In the genomic region with DNA sequence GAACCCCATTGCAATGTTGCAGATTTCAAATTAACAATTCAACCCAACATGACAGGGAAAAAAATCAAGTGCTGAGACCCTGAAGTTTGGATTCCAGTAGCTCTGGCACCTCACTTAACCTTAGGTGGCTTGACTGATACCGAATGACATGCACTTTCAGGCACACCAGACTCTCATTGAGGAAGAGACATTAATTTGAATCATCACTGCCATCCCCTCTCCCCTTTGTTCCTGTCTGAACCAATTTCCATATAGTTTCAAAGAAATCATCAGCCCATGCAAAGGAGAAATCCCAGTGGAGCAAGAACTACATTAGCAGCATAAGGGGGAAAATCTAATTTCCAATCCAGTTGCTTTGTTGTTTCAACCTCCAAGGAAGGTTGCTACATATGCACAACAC, we compare ENCODE assay signal across 21 cellular contexts. TPM values are rescaled to one million over a fixed set of nuclear protein-coding genes. Genes with fewer than 3 reads are reported as not detected.
DNase-seq lines count a peak whose midpoint lies in the region; ATAC-seq and TF ChIP-seq lines count a peak whose summit lies in the region.
"Had no signal": no experiment of that assay in that cellular context is flagged by ENCODE, and none has a peak within 500 bp of the region (broad histone marks: within the 10 kb centered on the region; RNA-seq: fewer than 3 reads in every experiment).

No MANE protein-coding gene starts in this region.

- H3K79me2 ChIP-seq in ACC112 (ENCODE audit: control insufficient read depth, insufficient read depth, low read length, unreplicated experiment) (peaks cover 96% of the 10 kb centered on the region), neural progenitor cell (ENCODE audit: low read depth) (peaks cover 9% of the 10 kb centered on the region)

- H3K27ac ChIP-seq in ACC112 (ENCODE audit: low read depth, low read length) (peak overlapping the region; percentile 89), neural progenitor cell (no peak overlapping the region)
- no peak overlapping the region for H3K27ac ChIP-seq in CD4-positive, alpha-beta T cell (ENCODE audit: low read depth, low read length)

- H3K4me3 ChIP-seq in ACC112 (ENCODE audit: low read depth, low read length): no peak overlapping the region
- H3K4me3 ChIP-seq in neural progenitor cell: no peak overlapping the region
- H3K4me3 ChIP-seq: K562, lower lobe of right lung had no signal

- TF ChIP-seq CTCF in CD4-positive, alpha-beta T cell (IDR thresholded peaks at IDR 0.05): no peak
- no peak for TF ChIP-seq CTCF in chondrocyte (IDR thresholded peaks at IDR 0.05)
- no peak for TF ChIP-seq CTCF in neural progenitor cell (IDR thresholded peaks at IDR 0.05)
- no peak for TF ChIP-seq CTCF in GM10248 (IDR thresholded peaks at IDR 0.05; ENCODE audit: control extremely low read depth, extremely low read depth, low read depth, missing control alignments)

- no peaks in the 10 kb centered on the region for H4K20me1 ChIP-seq in neural progenitor cell (ENCODE audit: low read depth)

- ATAC-seq in CD4-positive, alpha-beta T cell (ENCODE audit: poor library complexity): no peak
- ATAC-seq: HCT116, K562, lower lobe of right lung, sciatic nerve had no signal

- no peaks in the 10 kb centered on the region for H3K9me3 Mint-ChIP-seq in CD4-positive, alpha-beta T cell
- H3K9me3 Mint-ChIP-seq in chondrocyte (ENCODE audit: low read depth): no peaks in the 10 kb centered on the region
- H3K9me3 Mint-ChIP-seq in neural progenitor cell: peaks cover 3% of the 10 kb centered on the region
- H3K9me3 Mint-ChIP-seq: activated CD4-positive, alpha-beta memory T cell treated with anti-CD3 and anti-CD28 coated beads, Interleukin-2, amount 10 ng/mL, durations not matched to agents 7 days and 5 days had no signal

- no peak overlapping the region for H2AFZ ChIP-seq in ACC112 (ENCODE audit: low read length, unreplicated experiment)
- no peak overlapping the region for H2AFZ ChIP-seq in neural progenitor cell (replicated peaks)

- peak overlapping the region; percentile 19 for H3K27ac Mint-ChIP-seq in CD4-positive, alpha-beta T cell
- H3K27ac Mint-ChIP-seq in chondrocyte (ENCODE audit: unreplicated experiment): peak overlapping the region; percentile 43
- H3K27ac Mint-ChIP-seq in neural progenitor cell: peak overlapping the region; percentile 50
- H3K27ac Mint-ChIP-seq: activated CD4-positive, alpha-beta memory T cell treated with anti-CD3 and anti-CD28 coated beads, Interleukin-2, amount 10 ng/mL, durations not matched to agents 7 days and 5 days had no signal

- H3K4me1 ChIP-seq in ACC112 (ENCODE audit: control insufficient read depth, insufficient read depth, low read length, unreplicated experiment) (peaks cover 90% of the 10 kb centered on the region), neural progenitor cell (peaks cover 45% of the 10 kb centered on the region)

- no peak overlapping the region for H3K9ac ChIP-seq in neural progenitor cell

- POLR2A ChIA-PET in CD4-positive, alpha-beta T cell (lab: Charles Lee): interaction anchor here (8.0 kb wide), 1 partner anchor 28 kb away, joined by 463 read pairs; a partner anchor contains a TSS
- POLR2A ChIA-PET in GM10248 (lab: Yijun Ruan, JAX): no interaction called here

- H3F3A ChIP-seq in neural progenitor cell (ENCODE audit: low read depth): peaks cover 13% of the 10 kb centered on the region

- H3K4me1 Mint-ChIP-seq in CD4-positive, alpha-beta T cell (ENCODE audit: low read depth): peaks cover 70% of the 10 kb centered on the region
- peaks cover 94% of the 10 kb centered on the region for H3K4me1 Mint-ChIP-seq in chondrocyte (ENCODE audit: low read depth)
- peaks cover 71% of the 10 kb centered on the region for H3K4me1 Mint-ChIP-seq in neural progenitor cell

- no peak overlapping the region for H3K4me2 ChIP-seq in neural progenitor cell

- H3K27me3 Mint-ChIP-seq in CD4-positive, alpha-beta T cell: no peaks in the 10 kb centered on the region
- H3K27me3 Mint-ChIP-seq in chondrocyte (ENCODE audit: low read depth) (no peaks in the 10 kb centered on the region), neural progenitor cell (ENCODE audit: insufficient read depth, low read depth) (peaks cover 5% of the 10 kb centered on the region)
- H3K27me3 Mint-ChIP-seq: activated CD4-positive, alpha-beta memory T cell treated with anti-CD3 and anti-CD28 coated beads, Interleukin-2, amount 10 ng/mL, durations not matched to agents 7 days and 5 days had no signal

- DNase-seq in CD4-positive, alpha-beta T cell: no peak
- DNase-seq in chondrocyte (ENCODE audit: low spot score) (no peak), neural progenitor cell (ENCODE audit: low spot score) (no peak), Kasumi-1 (lab: John Stamatoyannopoulos, UW) (no peak), GM10248 (ENCODE audit: extremely low spot score) (no peak), DMS53 treated with DMSO at 0.1 percent for 48 hours (lab: John Stamatoyannopoulos, UW; ENCODE audit: unreplicated experiment) (no peak), RPMI8226 (no peak)
- DNase-seq: activated CD4-positive, alpha-beta memory T cell treated with anti-CD3 and anti-CD28 coated beads, Interleukin-2, amount 10 ng/mL, durations not matched to agents 7 days and 5 days; activated CD4-positive, CD25-positive, alpha-beta regulatory T cell; DMS53; GF-D8; hippocampal formation; lower lobe of right lung; NCI-H146; NCI-H748 treated with DMSO at 0.1 percent for 48 hours; stimulated activated CD4-positive, alpha-beta T cell treated with anti-CD3 and anti-CD28 coated beads, Interleukin-15, amount 100 ng/mL, for 24 hours had no signal

- H3K9me3 ChIP-seq in CD4-positive, alpha-beta T cell (ENCODE audit: control insufficient read depth, low read length): no peaks in the 10 kb centered on the region
- no peaks in the 10 kb centered on the region for H3K9me3 ChIP-seq in neural progenitor cell (ENCODE audit: low read depth)
- H3K9me3 ChIP-seq: lower lobe of right lung had no signal

- intact Hi-C loops in CD4-positive, alpha-beta T cell (cut with DNase I, micrococcal nuclease): loop anchor here in 1 of 2 experiments (5.0 kb wide), 1 partner anchor 334 kb away; no protein-coding TSS in a partner anchor

- no peaks in the 10 kb centered on the region for H3K27me3 ChIP-seq in ACC112 (ENCODE audit: insufficient read depth, low read length)
- H3K27me3 ChIP-seq in CD4-positive, alpha-beta T cell (ENCODE audit: control insufficient read depth, insufficient read depth, low read length): no peaks in the 10 kb centered on the region
- no peaks in the 10 kb centered on the region for H3K27me3 ChIP-seq in neural progenitor cell

- CTCF ChIA-PET in CD4-positive, alpha-beta T cell (lab: Charles Lee): no interaction called here
- CTCF ChIA-PET in GM10248 (lab: Yijun Ruan, JAX): no interaction called here

- peaks cover 26% of the 10 kb centered on the region for H3K36me3 ChIP-seq in ACC112 (ENCODE audit: insufficient read depth, low read length)
- no peaks in the 10 kb centered on the region for H3K36me3 ChIP-seq in neural progenitor cell
- H3K36me3 ChIP-seq: lower lobe of right lung had no signal

- no peak overlapping the region for H3K4me3 Mint-ChIP-seq in CD4-positive, alpha-beta T cell
- H3K4me3 Mint-ChIP-seq in chondrocyte (ENCODE audit: unreplicated experiment) (no peak overlapping the region), neural progenitor cell (no peak overlapping the region)
- H3K4me3 Mint-ChIP-seq: activated CD4-positive, alpha-beta memory T cell treated with anti-CD3 and anti-CD28 coated beads, Interleukin-2, amount 10 ng/mL, durations not matched to agents 7 days and 5 days had no signal

- H3K36me3 Mint-ChIP-seq in CD4-positive, alpha-beta T cell (ENCODE audit: low read depth): peaks cover 18% of the 10 kb centered on the region
- H3K36me3 Mint-ChIP-seq in chondrocyte (ENCODE audit: low read depth): peaks cover 5% of the 10 kb centered on the region
- H3K36me3 Mint-ChIP-seq in neural progenitor cell: peaks cover 12% of the 10 kb centered on the region

RNA-seq across cellular contexts. Expression of a gene that starts 27.8 kb away (rescaled TPM):
- 10 to 100 TPM; 90.1 to 96.9 TPM for total RNA-seq in CD4-positive, alpha-beta T cell
- total RNA-seq in chondrocyte: 37.5 to 46.2 TPM (median 38.5 TPM) in 3 replicates
- 5.2 and 7.2 TPM in 2 replicates for total RNA-seq in neural progenitor cell (ENCODE audit: low replicate concordance)
- total RNA-seq: HT-29 had no signal
